ENCODE assay signal across 1 cellular context in the genomic region with DNA sequence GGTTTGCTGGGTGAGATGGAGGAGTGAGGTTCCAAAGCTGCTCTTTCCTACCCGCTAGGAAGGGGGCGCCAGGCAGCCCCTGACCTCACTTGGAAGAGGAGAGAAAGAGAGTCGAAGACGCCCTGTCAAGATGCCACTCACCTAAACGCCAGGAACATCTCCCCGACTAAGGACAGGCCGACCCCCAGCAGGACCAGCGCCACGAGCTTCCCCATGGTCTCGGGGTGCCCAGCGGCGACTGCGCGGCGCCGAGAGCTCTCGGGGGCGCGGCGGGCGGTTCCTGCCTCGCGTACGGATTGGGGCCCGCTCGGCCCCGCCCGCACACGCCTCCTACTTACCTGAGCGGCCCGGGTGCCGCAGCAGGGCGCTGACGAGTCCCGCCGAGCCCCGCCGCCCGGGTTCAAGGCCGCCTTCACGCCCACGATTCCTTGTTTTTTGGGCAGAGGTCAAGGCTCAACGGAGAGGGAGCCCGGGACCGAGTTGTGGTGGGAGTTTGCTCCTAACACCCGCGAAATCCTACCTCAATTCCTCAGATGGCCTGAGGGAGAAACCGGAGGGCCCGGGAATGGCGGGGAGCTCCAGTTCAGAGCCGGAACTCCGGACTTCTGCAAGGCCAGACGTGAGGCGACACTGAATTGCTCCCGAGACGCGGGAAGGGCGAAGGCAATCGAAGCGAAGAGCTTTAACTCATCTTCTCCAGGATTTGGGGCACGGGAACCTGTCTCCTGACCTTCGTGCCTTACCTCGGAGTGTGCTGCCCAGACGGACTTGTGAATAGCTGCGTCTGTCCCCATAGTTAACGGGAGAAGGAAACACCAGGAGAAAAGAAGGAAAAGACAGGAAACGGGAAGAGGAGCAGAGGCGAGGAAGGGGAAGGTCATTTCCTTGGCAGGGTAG.
TF ChIP-seq lines count a peak whose summit lies in the region.

PON3 (minus strand) TSS at position 240 of the 897 bp plus-strand sequence; CDS start at position 215, 25 bp downstream.

TF ChIP-seq in GM12878, 131 proteins besides CTCF, POLR2A, EP300 and RAD21 (continued from another document):
- no peak for TF ChIP-seq TCF3 (IDR thresholded peaks at IDR 0.05; ENCODE audit: borderline replicate concordance, insufficient read depth, low read depth, low read length)
- no peak for TF ChIP-seq TCF7 (IDR thresholded peaks at IDR 0.05; ENCODE audit: borderline replicate concordance)
- TF ChIP-seq, protein P1, sequence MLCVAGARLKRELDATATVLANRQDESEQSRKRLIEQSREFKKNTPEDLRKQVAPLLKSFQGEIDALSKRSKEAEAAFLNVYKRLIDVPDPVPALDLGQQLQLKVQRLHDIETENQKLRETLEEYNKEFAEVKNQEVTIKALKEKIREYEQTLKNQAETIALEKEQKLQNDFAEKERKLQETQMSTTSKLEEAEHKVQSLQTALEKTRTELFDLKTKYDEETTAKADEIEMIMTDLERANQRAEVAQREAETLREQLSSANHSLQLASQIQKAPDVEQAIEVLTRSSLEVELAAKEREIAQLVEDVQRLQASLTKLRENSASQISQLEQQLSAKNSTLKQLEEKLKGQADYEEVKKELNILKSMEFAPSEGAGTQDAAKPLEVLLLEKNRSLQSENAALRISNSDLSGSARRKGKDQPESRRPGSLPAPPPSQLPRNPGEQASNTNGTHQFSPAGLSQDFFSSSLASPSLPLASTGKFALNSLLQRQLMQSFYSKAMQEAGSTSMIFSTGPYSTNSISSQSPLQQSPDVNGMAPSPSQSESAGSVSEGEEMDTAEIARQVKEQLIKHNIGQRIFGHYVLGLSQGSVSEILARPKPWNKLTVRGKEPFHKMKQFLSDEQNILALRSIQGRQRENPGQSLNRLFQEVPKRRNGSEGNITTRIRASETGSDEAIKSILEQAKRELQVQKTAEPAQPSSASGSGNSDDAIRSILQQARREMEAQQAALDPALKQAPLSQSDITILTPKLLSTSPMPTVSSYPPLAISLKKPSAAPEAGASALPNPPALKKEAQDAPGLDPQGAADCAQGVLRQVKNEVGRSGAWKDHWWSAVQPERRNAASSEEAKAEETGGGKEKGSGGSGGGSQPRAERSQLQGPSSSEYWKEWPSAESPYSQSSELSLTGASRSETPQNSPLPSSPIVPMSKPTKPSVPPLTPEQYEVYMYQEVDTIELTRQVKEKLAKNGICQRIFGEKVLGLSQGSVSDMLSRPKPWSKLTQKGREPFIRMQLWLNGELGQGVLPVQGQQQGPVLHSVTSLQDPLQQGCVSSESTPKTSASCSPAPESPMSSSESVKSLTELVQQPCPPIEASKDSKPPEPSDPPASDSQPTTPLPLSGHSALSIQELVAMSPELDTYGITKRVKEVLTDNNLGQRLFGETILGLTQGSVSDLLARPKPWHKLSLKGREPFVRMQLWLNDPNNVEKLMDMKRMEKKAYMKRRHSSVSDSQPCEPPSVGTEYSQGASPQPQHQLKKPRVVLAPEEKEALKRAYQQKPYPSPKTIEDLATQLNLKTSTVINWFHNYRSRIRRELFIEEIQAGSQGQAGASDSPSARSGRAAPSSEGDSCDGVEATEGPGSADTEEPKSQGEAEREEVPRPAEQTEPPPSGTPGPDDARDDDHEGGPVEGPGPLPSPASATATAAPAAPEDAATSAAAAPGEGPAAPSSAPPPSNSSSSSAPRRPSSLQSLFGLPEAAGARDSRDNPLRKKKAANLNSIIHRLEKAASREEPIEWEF (IDR thresholded peaks at IDR 0.05; ENCODE audit: insufficient replicate concordance, low read depth, low read length): no peak
- no peak for TF ChIP-seq RBBP5 (conservative IDR thresholded peaks at IDR 0.05)
- no peak for TF ChIP-seq SREBF2 (IDR thresholded peaks at IDR 0.05; ENCODE audit: low read length)
- TF ChIP-seq SMAD1 (IDR thresholded peaks at IDR 0.05; ENCODE audit: low read depth, partially characterized antibody): no peak
- TF ChIP-seq, protein P2, sequence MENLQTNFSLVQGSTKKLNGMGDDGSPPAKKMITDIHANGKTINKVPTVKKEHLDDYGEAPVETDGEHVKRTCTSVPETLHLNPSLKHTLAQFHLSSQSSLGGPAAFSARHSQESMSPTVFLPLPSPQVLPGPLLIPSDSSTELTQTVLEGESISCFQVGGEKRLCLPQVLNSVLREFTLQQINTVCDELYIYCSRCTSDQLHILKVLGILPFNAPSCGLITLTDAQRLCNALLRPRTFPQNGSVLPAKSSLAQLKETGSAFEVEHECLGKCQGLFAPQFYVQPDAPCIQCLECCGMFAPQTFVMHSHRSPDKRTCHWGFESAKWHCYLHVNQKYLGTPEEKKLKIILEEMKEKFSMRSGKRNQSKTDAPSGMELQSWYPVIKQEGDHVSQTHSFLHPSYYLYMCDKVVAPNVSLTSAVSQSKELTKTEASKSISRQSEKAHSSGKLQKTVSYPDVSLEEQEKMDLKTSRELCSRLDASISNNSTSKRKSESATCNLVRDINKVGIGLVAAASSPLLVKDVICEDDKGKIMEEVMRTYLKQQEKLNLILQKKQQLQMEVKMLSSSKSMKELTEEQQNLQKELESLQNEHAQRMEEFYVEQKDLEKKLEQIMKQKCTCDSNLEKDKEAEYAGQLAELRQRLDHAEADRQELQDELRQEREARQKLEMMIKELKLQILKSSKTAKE (IDR thresholded peaks at IDR 0.05; ENCODE audit: low read depth, poor library complexity, severe bottlenecking): no peak
- TF ChIP-seq, protein P3, sequence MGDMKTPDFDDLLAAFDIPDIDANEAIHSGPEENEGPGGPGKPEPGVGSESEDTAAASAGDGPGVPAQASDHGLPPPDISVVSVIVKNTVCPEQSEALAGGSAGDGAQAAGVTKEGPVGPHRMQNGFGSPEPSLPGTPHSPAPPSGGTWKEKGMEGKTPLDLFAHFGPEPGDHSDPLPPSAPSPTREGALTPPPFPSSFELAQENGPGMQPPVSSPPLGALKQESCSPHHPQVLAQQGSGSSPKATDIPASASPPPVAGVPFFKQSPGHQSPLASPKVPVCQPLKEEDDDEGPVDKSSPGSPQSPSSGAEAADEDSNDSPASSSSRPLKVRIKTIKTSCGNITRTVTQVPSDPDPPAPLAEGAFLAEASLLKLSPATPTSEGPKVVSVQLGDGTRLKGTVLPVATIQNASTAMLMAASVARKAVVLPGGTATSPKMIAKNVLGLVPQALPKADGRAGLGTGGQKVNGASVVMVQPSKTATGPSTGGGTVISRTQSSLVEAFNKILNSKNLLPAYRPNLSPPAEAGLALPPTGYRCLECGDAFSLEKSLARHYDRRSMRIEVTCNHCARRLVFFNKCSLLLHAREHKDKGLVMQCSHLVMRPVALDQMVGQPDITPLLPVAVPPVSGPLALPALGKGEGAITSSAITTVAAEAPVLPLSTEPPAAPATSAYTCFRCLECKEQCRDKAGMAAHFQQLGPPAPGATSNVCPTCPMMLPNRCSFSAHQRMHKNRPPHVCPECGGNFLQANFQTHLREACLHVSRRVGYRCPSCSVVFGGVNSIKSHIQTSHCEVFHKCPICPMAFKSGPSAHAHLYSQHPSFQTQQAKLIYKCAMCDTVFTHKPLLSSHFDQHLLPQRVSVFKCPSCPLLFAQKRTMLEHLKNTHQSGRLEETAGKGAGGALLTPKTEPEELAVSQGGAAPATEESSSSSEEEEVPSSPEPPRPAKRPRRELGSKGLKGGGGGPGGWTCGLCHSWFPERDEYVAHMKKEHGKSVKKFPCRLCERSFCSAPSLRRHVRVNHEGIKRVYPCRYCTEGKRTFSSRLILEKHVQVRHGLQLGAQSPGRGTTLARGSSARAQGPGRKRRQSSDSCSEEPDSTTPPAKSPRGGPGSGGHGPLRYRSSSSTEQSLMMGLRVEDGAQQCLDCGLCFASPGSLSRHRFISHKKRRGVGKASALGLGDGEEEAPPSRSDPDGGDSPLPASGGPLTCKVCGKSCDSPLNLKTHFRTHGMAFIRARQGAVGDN (IDR thresholded peaks at IDR 0.05): no peak
